27 cellular contexts compared by ENCODE assay signal in the genomic region with DNA sequence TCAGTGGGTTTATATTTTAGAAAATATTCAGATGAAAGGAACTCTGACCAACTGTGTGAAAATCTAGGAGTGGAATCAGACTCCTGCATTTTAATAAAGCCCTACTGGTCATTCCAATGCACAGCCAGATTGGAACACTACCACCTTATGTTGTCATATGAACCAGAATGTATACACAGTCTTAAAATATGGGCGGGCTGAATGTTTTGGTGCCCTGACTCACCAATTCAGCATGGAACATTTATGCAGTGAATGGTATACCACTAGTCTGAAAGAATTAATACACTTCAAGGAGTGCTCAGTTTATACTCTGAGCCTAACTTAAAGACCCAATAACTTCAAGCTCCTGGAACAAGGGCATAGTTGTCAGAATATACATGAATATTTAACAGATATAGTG.
A peak's percentile ranks its signal among the peaks of the same experiment; 100 is the strongest.
DNase-seq lines count a peak whose midpoint lies in the region; ATAC-seq and TF ChIP-seq lines count a peak whose summit lies in the region.
"Had no signal": no experiment of that assay in that cellular context is flagged by ENCODE, and none has a peak within 500 bp of the region (broad histone marks: within the 10 kb centered on the region; RNA-seq: fewer than 3 reads in every experiment).

No MANE protein-coding gene starts in this region.

- peaks cover 46% of the 10 kb centered on the region for H3K4me1 ChIP-seq in skeletal muscle satellite cell (ENCODE audit: control insufficient read depth, insufficient read depth, low read length)
- H3K4me1 ChIP-seq: parathyroid adenoma, Peyer's patch, thyroid gland had no signal

- H3K36me3 ChIP-seq in MG63, result no peaks in the 10 kb centered on the region
- H3K36me3 ChIP-seq in skeletal muscle satellite cell (ENCODE audit: insufficient read depth, low read length), result no peaks in the 10 kb centered on the region
- H3K36me3 ChIP-seq: gastroesophageal sphincter, Peyer's patch, right atrium auricular region, thyroid gland had no signal

- peak overlapping the region; percentile 32 for H3K4me2 ChIP-seq in skeletal muscle satellite cell (ENCODE audit: low read length)

- H3K4me3 ChIP-seq in MG63 (no peak overlapping the region), choroid plexus epithelial cell (ENCODE audit: low read depth, low read length) (no peak overlapping the region), skeletal muscle satellite cell (ENCODE audit: low read length) (no peak overlapping the region)
- H3K4me3 ChIP-seq: dorsolateral prefrontal cortex, gastroesophageal sphincter, lung, Peyer's patch, right atrium auricular region, SK-N-MC, thyroid gland had no signal

- TF ChIP-seq CTCF in choroid plexus epithelial cell (conservative IDR thresholded peaks at IDR 0.05; ENCODE audit: low read depth, low read length), result no peak

- no peak overlapping the region for H3K9ac ChIP-seq in skeletal muscle satellite cell (ENCODE audit: low read depth, low read length)
- H3K9ac ChIP-seq: parathyroid adenoma had no signal

- no peak for ATAC-seq in GM18909 (IDR thresholded peaks at IDR 0.05; ENCODE audit: poor library complexity, unreplicated experiment)
- ATAC-seq: activated CD4-positive, alpha-beta T cell treated with anti-CD3 and anti-CD28 coated beads for 36 hours; CD8-positive, alpha-beta T cell had no signal

- peak; percentile 49 for DNase-seq in DMS 273 (lab: John Stamatoyannopoulos, UW; ENCODE audit: unreplicated experiment)
- DNase-seq in DMS 273 treated with DMSO at 0.1 percent for 48 hours (lab: John Stamatoyannopoulos, UW), result no peak
- DNase-seq in MG63, result peak; percentile 49
- peak; percentile 21 for DNase-seq in choroid plexus epithelial cell (ENCODE audit: low read depth)
- DNase-seq in inferior parietal cortex (ENCODE audit: extremely low spot score), result no peak
- DNase-seq in activated CD8-positive, alpha-beta memory T cell treated with anti-CD3 and anti-CD28 coated beads for 24 hours, result no peak
- DNase-seq: activated CD4-positive, alpha-beta T cell treated with anti-CD3 and anti-CD28 coated beads for 36 hours; activated naive CD4-positive, alpha-beta T cell treated with anti-CD3 and anti-CD28 coated beads, Interleukin-2, amount 10 ng/mL, durations not matched to agents 7 days and 5 days; activated T-cell treated with anti-CD3 and anti-CD28 coated beads, Interleukin-2, amount 50 U/mL, for 24 hours; amygdala; CD8-positive, alpha-beta T cell; central memory CD4-positive, alpha-beta T cell; dorsolateral prefrontal cortex; KG1; NCI-H510A treated with DMSO at 0.1 percent for 48 hours; NK-92 treated with Interleukin-12 subunit alpha and Interleukin-12 subunit beta, amount 100 ng/mL, for 24 hours; Peyer's patch; stimulated activated CD4-positive, alpha-beta T cell treated with anti-CD3 and anti-CD28 coated beads, Interleukin-4, amount 100 ng/mL, for 1 hour; T-helper 2 cell; thyroid gland had no signal

- H3K27me3 ChIP-seq in MG63, result no peaks in the 10 kb centered on the region
- H3K27me3 ChIP-seq in skeletal muscle satellite cell (ENCODE audit: control insufficient read depth, insufficient read depth, low read length), result no peaks in the 10 kb centered on the region
- H3K27me3 ChIP-seq: dorsolateral prefrontal cortex, gastroesophageal sphincter, Peyer's patch, right atrium auricular region, thyroid gland had no signal

- no peaks in the 10 kb centered on the region for H3K9me3 ChIP-seq in MG63
- no peaks in the 10 kb centered on the region for H3K9me3 ChIP-seq in skeletal muscle satellite cell (replicated peaks; ENCODE audit: low read length)
- H3K9me3 ChIP-seq: gastroesophageal sphincter, Peyer's patch, right atrium auricular region, thyroid gland had no signal

Comparison
In these comparisons a context has a peak if more than half of its experiments do, and no peak if none do; other contexts are left out.
1. DNase-seq: peak in DMS 273 (single experiment), MG63 (single experiment) and choroid plexus epithelial cell (single experiment); none in DMS 273 treated with DMSO at 0.1 percent for 48 hours (single experiment), inferior parietal cortex (single experiment) and activated CD8-positive, alpha-beta memory T cell treated with anti-CD3 and anti-CD28 coated beads for 24 hours (single experiment).